In genomic region chr15:55741592-55742497, GRCh38 we compare ENCODE assay signal across 8 cellular contexts. TPM values are rescaled to one million over a fixed set of nuclear protein-coding genes. Genes with fewer than 3 reads are reported as not detected.
DNase-seq lines count a peak whose midpoint lies in the region; ATAC-seq and TF ChIP-seq lines count a peak whose summit lies in the region.

No MANE protein-coding gene starts in this region.

- DNase-seq in NCI-H82 (lab: John Stamatoyannopoulos, UW) (peak; percentile 53), NCI-H82 treated with DMSO at 0.1 percent for 48 hours (lab: John Stamatoyannopoulos, UW; ENCODE audit: unreplicated experiment) (no peak), Peyer's patch (no peak), epithelial cell of proximal tubule (ENCODE audit: low read depth) (no peak), nephron progenitor cell (peak; percentile 50)

- no peaks in the 10 kb centered on the region for H3K36me3 Mint-ChIP-seq in nephron progenitor cell (ENCODE audit: low read depth)

- no peaks in the 10 kb centered on the region for H3K27me3 Mint-ChIP-seq in nephron progenitor cell (ENCODE audit: low read depth, poor library complexity)

- H3K4me1 Mint-ChIP-seq in nephron progenitor cell = peaks cover 18% of the 10 kb centered on the region

- no peaks in the 10 kb centered on the region for H3K9me3 Mint-ChIP-seq in nephron progenitor cell

- TF ChIP-seq CTCF in Peyer's patch (IDR thresholded peaks at IDR 0.05) (no peak), epithelial cell of proximal tubule (conservative IDR thresholded peaks at IDR 0.05; ENCODE audit: low read depth, low read length) (peak; percentile 16), nephron progenitor cell (IDR thresholded peaks at IDR 0.05) (no peak)

- no peaks in the 10 kb centered on the region for H3K9me3 ChIP-seq in Peyer's patch

- no peak overlapping the region for H3K4me3 Mint-ChIP-seq in nephron progenitor cell

- ATAC-seq in GM21825 (IDR thresholded peaks at IDR 0.05; ENCODE audit: unreplicated experiment) = no peak
- ATAC-seq in HG02938 (IDR thresholded peaks at IDR 0.05; ENCODE audit: unreplicated experiment) = no peak
- no peak for ATAC-seq in HG02840 (IDR thresholded peaks at IDR 0.05; ENCODE audit: low FRiP score, unreplicated experiment)

- H3K36me3 ChIP-seq in Peyer's patch = no peaks in the 10 kb centered on the region

- H3K27ac ChIP-seq in Peyer's patch = peak overlapping the region in 1 of 4 donors; percentile 62

- H3K4me1 ChIP-seq in Peyer's patch = peaks cover 0 to 13% (median 6%) of the 10 kb centered on the region in 4 donors

- H3K27ac Mint-ChIP-seq in nephron progenitor cell = no peak overlapping the region

- no peak for TF ChIP-seq POLR2A in Peyer's patch (IDR thresholded peaks at IDR 0.05)

- H3K4me3 ChIP-seq in Peyer's patch (peak overlapping the region; percentile 31 to 70 (median 56)), epithelial cell of proximal tubule (ENCODE audit: low read depth, low read length) (peak overlapping the region; percentile 76)

- no peaks in the 10 kb centered on the region for H3K27me3 ChIP-seq in Peyer's patch

RNA-seq across cellular contexts. Expression of gene PRTG, which starts 1.1 kb away (rescaled TPM):
- total RNA-seq in Peyer's patch (1 to 10 TPM in 1 of 4 donors, under 1 TPM in 2, not detected in 1; 0.19 to 6.6 (median 0.54) TPM), epithelial cell of proximal tubule (4.4 and 10.1 TPM in 2 replicates)

Comparison
In these comparisons a context has a peak if more than half of its experiments do, and no peak if none do; other contexts are left out.
1. DNase-seq: peak in NCI-H82 (single experiment) and nephron progenitor cell (single experiment); none in NCI-H82 treated with DMSO at 0.1 percent for 48 hours (single experiment), Peyer's patch (0 of 3) and epithelial cell of proximal tubule (single experiment).